Comparison of ENCODE assay signal across 22 cellular contexts in the genomic region with DNA sequence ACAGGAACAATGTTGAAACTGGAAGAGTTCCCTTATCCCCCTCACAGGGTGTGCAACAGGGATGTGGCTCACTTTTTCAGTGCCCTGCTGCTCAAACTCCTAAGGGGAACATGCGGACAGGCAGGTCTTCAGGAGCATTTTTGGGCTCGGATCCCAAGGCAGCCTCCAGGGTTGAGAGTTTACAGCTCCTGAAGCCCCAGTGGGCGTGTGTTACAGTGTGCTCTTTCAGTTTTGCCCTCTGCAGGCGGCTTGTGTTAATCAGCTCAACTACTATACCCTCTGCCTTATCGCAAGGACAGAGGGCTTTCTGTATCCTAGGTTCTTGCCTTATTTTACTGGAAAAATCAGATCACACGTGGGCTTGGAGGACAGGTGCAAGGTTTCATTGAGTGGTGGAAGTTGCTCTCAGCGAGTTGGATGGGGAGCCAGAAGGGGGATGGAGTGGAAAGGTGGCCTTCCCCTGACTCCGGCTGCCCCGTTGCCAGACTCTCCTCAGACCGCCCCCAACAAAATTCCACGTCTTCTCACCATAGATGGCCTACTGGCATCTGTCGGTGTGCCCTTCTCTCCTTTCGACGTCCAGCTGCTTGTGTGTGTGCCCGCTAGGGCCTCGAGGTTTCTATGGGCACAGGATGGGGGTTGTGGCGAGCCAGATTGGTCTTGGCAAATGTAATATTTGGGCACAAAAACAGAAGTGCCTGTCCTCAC.
DNase-seq lines count a peak whose midpoint lies in the region; ATAC-seq, FAIRE-seq and TF ChIP-seq lines count a peak whose summit lies in the region.
"Had no signal": no experiment of that assay in that cellular context is flagged by ENCODE, and none has a peak within 500 bp of the region (broad histone marks: within the 10 kb centered on the region; RNA-seq: fewer than 3 reads in every experiment).

No MANE protein-coding gene starts in this region.

- H3K4me1 ChIP-seq in BE2C: no peaks in the 10 kb centered on the region
- H3K4me1 ChIP-seq in Loucy (ENCODE audit: insufficient read depth, low read length, poor library complexity, severe bottlenecking): no peaks in the 10 kb centered on the region
- peaks cover 0 to 3% (median 0%) of the 10 kb centered on the region in 4 experiments; a peak in 1 of 7 replicates for H3K4me1 ChIP-seq in H1 (replicated peaks in 1 of 4; ENCODE audit: control insufficient read depth in 3 of 4, insufficient read depth in 4 of 4, low read length in 3 of 4)
- H3K4me1 ChIP-seq in trophoblast cell (ENCODE audit: control insufficient read depth in 1 of 2, insufficient read depth in 2 of 2, low read length in 2 of 2): no peaks in the 10 kb centered on the region
- H3K4me1 ChIP-seq: Caco-2, parathyroid adenoma, upper lobe of right lung had no signal

- DNase-seq in BE2C: no peak
- DNase-seq in H1 (ENCODE audit: low read depth in 1 of 2, low spot score in 2 of 2): peak; percentile 36 to 49
- DNase-seq in left kidney (ENCODE audit: low read depth, low spot score): peak; percentile 1
- no peak for DNase-seq in MV-4-11 (lab: John Stamatoyannopoulos, UW)
- no peak for DNase-seq in DMS114 treated with DMSO at 0.1 percent for 48 hours (lab: John Stamatoyannopoulos, UW; ENCODE audit: unreplicated experiment)
- DNase-seq in trophoblast cell: no peak
- DNase-seq: activated CD4-positive, alpha-beta memory T cell treated with anti-CD3 and anti-CD28 coated beads for 36 hours; activated naive CD4-positive, alpha-beta T cell treated with anti-CD3 and anti-CD28 coated beads, Interleukin-2, amount 50 U/mL, for 16 hours; GF-D8; NCI-H146; stimulated activated CD4-positive, alpha-beta T cell treated with anti-CD3 and anti-CD28 coated beads, Interleukin-1b, Interleukin-23, amount 100 ng/mL, for 48 hours; stomach; T-helper 1 cell; upper lobe of right lung had no signal

- H3K18ac ChIP-seq in H1 (ENCODE audit: extremely low read depth, low read length) (no peak overlapping the region), trophoblast cell (ENCODE audit: low read length) (no peak overlapping the region)

- FAIRE-seq in H1 (lab: Jason Lieb, UNC): no peak
- FAIRE-seq: astrocyte, endothelial cell of umbilical vein, GM12891, HTR-8/SVneo had no signal

- no peak overlapping the region for H3K23ac ChIP-seq in H1 (ENCODE audit: insufficient read length)
- no peak overlapping the region for H3K23ac ChIP-seq in trophoblast cell (ENCODE audit: low read length)

- TF ChIP-seq CTCF in BE2C (IDR thresholded peaks at IDR 0.05; ENCODE audit: low read depth, low read length) (0 out of 2 replicates have a peak, but pooled peaks have one; percentile 13), Loucy (conservative IDR thresholded peaks at IDR 0.05; ENCODE audit: low read length) (peak; percentile 24; the same call in 1 of the 2 replicates), H1 (IDR thresholded peaks at IDR 0.05; ENCODE audit: control extremely low read depth in 1 of 3, insufficient read depth in 1 of 3, low read depth in 1 of 3, low read length in 3 of 3) (peak; percentile 13 to 49 (median 45))

- TF ChIP-seq EP300 in H1 (IDR thresholded peaks at IDR 0.05; ENCODE audit: borderline replicate concordance in 1 of 2, low read depth in 2 of 2, low read length in 2 of 2): no peak

- no peaks in the 10 kb centered on the region for H3F3A ChIP-seq in Loucy (ENCODE audit: low read depth)

- H3K14ac ChIP-seq in H1 (ENCODE audit: insufficient read length): no peak overlapping the region
- H3K14ac ChIP-seq in trophoblast cell (ENCODE audit: low read length): no peak overlapping the region

- peak; percentile 41 to 53 for TF ChIP-seq RAD21 in H1 (IDR thresholded peaks at IDR 0.05 in 1 of 2, conservative IDR thresholded peaks at IDR 0.05 in 1 of 2; ENCODE audit: low read depth in 2 of 2, low read length in 2 of 2)

- WGBS in H1 (ENCODE audit: extremely low coverage in 1 of 2, insufficient coverage in 1 of 2, insufficient read length in 1 of 2, insufficient replicate concordance in 2 of 2, low coverage in 1 of 2, low lambda C conversion rate in 2 of 2, missing lambda C conversion rate in 1 of 2), 2 experiments: 75% methylated on average over 17 of the region's 17 CpGs; no CpG with 5 or more reads in 1 of the 2 experiments
- no CpG with 5 or more reads among the region's 17 CpGs for WGBS in trophoblast cell (ENCODE audit: extremely low coverage, insufficient coverage, insufficient read length)

- no peak overlapping the region for H2AFZ ChIP-seq in Loucy (ENCODE audit: low read length)
- H2AFZ ChIP-seq in H1 (ENCODE audit: low read length): peak overlapping the region; percentile 99
- H2AFZ ChIP-seq in trophoblast cell (ENCODE audit: insufficient read depth, low read length, poor library complexity): no peak overlapping the region
- H2AFZ ChIP-seq: parathyroid adenoma had no signal

- POLR2A ChIA-PET in H1 (lab: Charles Lee; ENCODE audit: partially characterized antibody): no interaction called here

- H3K27ac ChIP-seq in H1 (ENCODE audit: low read depth, low read length) (no peak overlapping the region), trophoblast cell (ENCODE audit: low read depth, low read length) (no peak overlapping the region)
- H3K27ac ChIP-seq: parathyroid adenoma, stomach, upper lobe of right lung had no signal

- H2BK12ac ChIP-seq in H1 (ENCODE audit: low read depth, low read length) (0 out of 2 replicates have a peak overlapping the region, but pooled peaks have one; percentile 20), trophoblast cell (ENCODE audit: low read length) (no peak overlapping the region)

- no peak overlapping the region for H4K91ac ChIP-seq in H1 (replicated peaks; ENCODE audit: insufficient read length, low read length)
- no peak overlapping the region for H4K91ac ChIP-seq in trophoblast cell (ENCODE audit: low read depth, low read length)

- H3K4me2 ChIP-seq in Loucy (ENCODE audit: low read depth, low read length, poor library complexity, severe bottlenecking) (no peak overlapping the region), H1 (ENCODE audit: insufficient read depth in 1 of 2, low read depth in 2 of 2, low read length in 2 of 2) (no peak overlapping the region; a peak in 1 of 4 replicates), trophoblast cell (ENCODE audit: low read length) (no peak overlapping the region)

- H3K4me3 ChIP-seq in BE2C (ENCODE audit: low read depth, low read length) (no peak overlapping the region), Loucy (ENCODE audit: low read length, poor library complexity, severe bottlenecking) (no peak overlapping the region), H1 (ENCODE audit: extremely low read depth in 1 of 4, insufficient read depth in 2 of 4, low read depth in 3 of 4, low read length in 4 of 4) (no peak overlapping the region), trophoblast cell (ENCODE audit: low read depth, low read length) (no peak overlapping the region)
- H3K4me3 ChIP-seq: stomach, upper lobe of right lung had no signal

- no peak for ATAC-seq in HG02840 (IDR thresholded peaks at IDR 0.05; ENCODE audit: low FRiP score, unreplicated experiment)
- ATAC-seq: upper lobe of right lung had no signal

- no peaks in the 10 kb centered on the region for H3K79me2 ChIP-seq in Loucy (ENCODE audit: insufficient read depth, low read length)
- H3K79me2 ChIP-seq in H1 (ENCODE audit: control insufficient read depth in 1 of 2, insufficient read depth in 2 of 2, low read length in 2 of 2): no peaks in the 10 kb centered on the region
- H3K79me2 ChIP-seq in trophoblast cell (ENCODE audit: control insufficient read depth, insufficient read depth, low read length, poor library complexity): no peaks in the 10 kb centered on the region
- H3K79me2 ChIP-seq: parathyroid adenoma had no signal

- H3K56ac ChIP-seq in H1 (replicated peaks; ENCODE audit: insufficient read length, low read depth, low read length): no peak overlapping the region

- no peak overlapping the region for H3K4ac ChIP-seq in H1 (replicated peaks; ENCODE audit: insufficient read length, low read depth, low read length)
- H3K4ac ChIP-seq in trophoblast cell (ENCODE audit: low read depth, low read length): no peak overlapping the region

- no peak overlapping the region for H2BK5ac ChIP-seq in H1 (ENCODE audit: low read depth, low read length)
- no peak overlapping the region for H2BK5ac ChIP-seq in trophoblast cell (ENCODE audit: low read depth, low read length, poor library complexity)

- CTCF ChIA-PET in H1 (lab: Charles Lee; ENCODE audit: partially characterized antibody): interaction anchor here (0.7 to 1.5 kb wide), 7 partner anchors 8 to 192 kb away, joined by 3 to 5 read pairs (median 4); no protein-coding TSS in a partner anchor

- TF ChIP-seq POLR2A in H1 (IDR thresholded peaks at IDR 0.05; ENCODE audit: control extremely low read depth in 1 of 2, low read depth in 2 of 2, low read length in 2 of 2): no peak

- H4K5ac ChIP-seq in H1 (ENCODE audit: insufficient read length, low read depth, low read length): no peak overlapping the region

- no peak overlapping the region; the same call in 1 of the 2 replicates for H2BK15ac ChIP-seq in H1 (ENCODE audit: low read length)

- H2AK5ac ChIP-seq in H1 (ENCODE audit: low read depth, low read length) (no peak overlapping the region), trophoblast cell (ENCODE audit: low read length) (no peak overlapping the region)

- no peaks in the 10 kb centered on the region for H3K9me3 ChIP-seq in BE2C
- no peaks in the 10 kb centered on the region for H3K9me3 ChIP-seq in Loucy (ENCODE audit: insufficient read depth, low read depth, low read length)
- H3K9me3 ChIP-seq in H1 (ENCODE audit: insufficient read depth in 2 of 2, low read depth in 1 of 2, low read length in 1 of 2): no peaks in the 10 kb centered on the region
- no peaks in the 10 kb centered on the region for H3K9me3 ChIP-seq in trophoblast cell (ENCODE audit: insufficient read depth, low read depth, low read length)
- H3K9me3 ChIP-seq: Caco-2, stomach, upper lobe of right lung had no signal

- no peaks in the 10 kb centered on the region for H3K9me2 ChIP-seq in Loucy (replicated peaks; ENCODE audit: low read depth, low read length)

- H3K36me3 ChIP-seq in BE2C: no peaks in the 10 kb centered on the region
- H3K36me3 ChIP-seq in Loucy (ENCODE audit: insufficient read depth, low read length): no peaks in the 10 kb centered on the region
- H3K36me3 ChIP-seq in H1 (ENCODE audit: control insufficient read depth in 2 of 4, insufficient read depth in 4 of 4, low read length in 3 of 4): no peaks in the 10 kb centered on the region
- no peaks in the 10 kb centered on the region for H3K36me3 ChIP-seq in trophoblast cell (ENCODE audit: control insufficient read depth in 1 of 2, insufficient read depth in 2 of 2, low read length in 2 of 2)
- H3K36me3 ChIP-seq: stomach, upper lobe of right lung had no signal

- H4K12ac ChIP-seq in trophoblast cell (ENCODE audit: low read depth, low read length): no peak overlapping the region

- H3K79me1 ChIP-seq in H1 (ENCODE audit: low read depth, low read length) (no peaks in the 10 kb centered on the region), trophoblast cell (ENCODE audit: low read length) (no peaks in the 10 kb centered on the region)

- no peaks in the 10 kb centered on the region for H3K27me3 ChIP-seq in BE2C
- no peaks in the 10 kb centered on the region for H3K27me3 ChIP-seq in Loucy (ENCODE audit: insufficient read depth, low read length, poor library complexity, severe bottlenecking)
- no peaks in the 10 kb centered on the region for H3K27me3 ChIP-seq in H1 (replicated peaks in 1 of 4; ENCODE audit: control insufficient read depth in 3 of 4, extremely low read depth in 1 of 4, insufficient read depth in 3 of 4, low read length in 3 of 4)
- H3K27me3 ChIP-seq in trophoblast cell (ENCODE audit: insufficient read depth, low read length): no peaks in the 10 kb centered on the region
- H3K27me3 ChIP-seq: stomach, upper lobe of right lung had no signal

- H3K9ac ChIP-seq in Loucy (ENCODE audit: low read depth, low read length, poor library complexity, severe bottlenecking) (no peak overlapping the region), H1 (replicated peaks in 1 of 4; ENCODE audit: extremely low read depth in 1 of 4, low read depth in 3 of 4, low read length in 3 of 4) (no peak overlapping the region), trophoblast cell (ENCODE audit: low read length) (no peak overlapping the region)
- H3K9ac ChIP-seq: parathyroid adenoma had no signal

- H3K23me2 ChIP-seq in H1 (ENCODE audit: low read depth, low read length): no peaks in the 10 kb centered on the region

- peak overlapping the region; percentile 57; the same call in 1 of the 2 replicates for H4K8ac ChIP-seq in H1 (ENCODE audit: extremely low read depth, insufficient read depth, low read length)
- no peak overlapping the region for H4K8ac ChIP-seq in trophoblast cell (ENCODE audit: low read depth, low read length)

- H2BK120ac ChIP-seq in H1 (replicated peaks; ENCODE audit: low read depth, low read length) (no peak overlapping the region), trophoblast cell (ENCODE audit: insufficient read depth, low read length, poor library complexity) (no peak overlapping the region)

- H2BK20ac ChIP-seq in H1 (ENCODE audit: low read length): no peak overlapping the region

- H4K20me1 ChIP-seq in Loucy (ENCODE audit: insufficient read depth, low read length, poor library complexity, severe bottlenecking) (no peaks in the 10 kb centered on the region), H1 (replicated peaks in 1 of 2; ENCODE audit: control insufficient read depth in 1 of 2, insufficient read depth in 2 of 2, low read length in 2 of 2) (no peaks in the 10 kb centered on the region)

Comparison
In these comparisons a context has a peak if more than half of its experiments do, and no peak if none do; other contexts are left out.
1. DNase-seq: peak in H1 (2 of 2) and left kidney (single experiment); none in BE2C (single experiment), MV-4-11 (single experiment), DMS114 treated with DMSO at 0.1 percent for 48 hours (single experiment) and trophoblast cell (0 of 2).
2. Peak in every context shown above with its lines, with median percentiles within 50 percentile points of each other: CTCF ChIP-seq.